23 cellular contexts compared by ENCODE assay signal in genomic region chr6:162846723-162847122, GRCh38.
DNase-seq lines count a peak whose midpoint lies in the region; ATAC-seq, FAIRE-seq and TF ChIP-seq lines count a peak whose summit lies in the region.
"Had no signal": no experiment of that assay in that cellular context is flagged by ENCODE, and none has a peak within 500 bp of the region (broad histone marks: within the 10 kb centered on the region; RNA-seq: fewer than 3 reads in every experiment).

No MANE protein-coding gene starts in this region.

- intact Hi-C loops in K562 (cut with micrococcal nuclease) (no loop called here), aorta (cut with DNase I) (no loop called here)

- no peaks in the 10 kb centered on the region for H3K4me1 Mint-ChIP-seq in stimulated activated effector memory CD8-positive, alpha-beta T cell treated with anti-CD3 and anti-CD28 coated beads, Interleukin-12 subunit alpha, Interleukin-12 subunit beta, amount 100 ng/mL, for 72 hours
- H3K4me1 Mint-ChIP-seq: CD4-positive, CD25-positive, alpha-beta regulatory T cell; CD8-positive, alpha-beta memory T cell had no signal

- H3K4me1 ChIP-seq in K562 (replicated peaks in 1 of 2; ENCODE audit: control insufficient read depth in 2 of 2, insufficient read depth in 2 of 2, low read length in 2 of 2): no peaks in the 10 kb centered on the region
- H3K4me1 ChIP-seq in aorta (ENCODE audit: control insufficient read depth in 1 of 2, insufficient read depth in 2 of 2, low read length in 2 of 2): no peaks in the 10 kb centered on the region

- in situ Hi-C loops in K562 (cut with MboI): no loop called here

- ATAC-seq in K562: no peak
- ATAC-seq in stimulated activated effector memory CD8-positive, alpha-beta T cell treated with anti-CD3 and anti-CD28 coated beads, Interleukin-12 subunit alpha, Interleukin-12 subunit beta, amount 100 ng/mL, for 72 hours: peak; percentile 31
- peak; percentile 15 for ATAC-seq in aorta (ENCODE audit: low FRiP score)
- no peak for ATAC-seq in HG02763 (IDR thresholded peaks at IDR 0.05; ENCODE audit: unreplicated experiment)
- ATAC-seq: GM12878 had no signal

- H3K9ac ChIP-seq in K562 (ENCODE audit: insufficient read depth in 1 of 2, low read depth in 2 of 2, low read length in 2 of 2): no peak overlapping the region

- no peaks in the 10 kb centered on the region for H3K36me3 Mint-ChIP-seq in stimulated activated effector memory CD8-positive, alpha-beta T cell treated with anti-CD3 and anti-CD28 coated beads, Interleukin-12 subunit alpha, Interleukin-12 subunit beta, amount 100 ng/mL, for 72 hours
- H3K36me3 Mint-ChIP-seq: CD4-positive, CD25-positive, alpha-beta regulatory T cell; CD8-positive, alpha-beta memory T cell had no signal

- H3K4me2 ChIP-seq in K562 (ENCODE audit: insufficient read depth, low read length): no peak overlapping the region

- no peak for TF ChIP-seq CTCF in K562 (IDR thresholded peaks at IDR 0.05 in 2 of 3, conservative IDR thresholded peaks at IDR 0.05 in 1 of 3; ENCODE audit: insufficient read depth in 2 of 3, low read depth in 1 of 3, low read length in 3 of 3)

- H3K27ac Mint-ChIP-seq in stimulated activated effector memory CD8-positive, alpha-beta T cell treated with anti-CD3 and anti-CD28 coated beads, Interleukin-12 subunit alpha, Interleukin-12 subunit beta, amount 100 ng/mL, for 72 hours: no peak overlapping the region
- H3K27ac Mint-ChIP-seq: CD4-positive, CD25-positive, alpha-beta regulatory T cell; CD8-positive, alpha-beta memory T cell had no signal

- DNase-seq in HTR-8/SVneo (ENCODE audit: insufficient read length, low spot score): no peak
- DNase-seq in K562 (ENCODE audit: extremely low read depth in 1 of 4, low spot score in 3 of 4): no peak
- DNase-seq in stimulated activated effector memory CD8-positive, alpha-beta T cell treated with anti-CD3 and anti-CD28 coated beads, Interleukin-12 subunit alpha, Interleukin-12 subunit beta, amount 100 ng/mL, for 72 hours (ENCODE audit: low spot score in 2 of 2): no peak
- no peak for DNase-seq in aorta
- DNase-seq in NCI-H226: no peak
- DNase-seq in NCI-H526 treated with DMSO at 0.1 percent for 48 hours (lab: John Stamatoyannopoulos, UW): no peak
- DNase-seq: ACHN; BE2C; C1 segment of cervical spinal cord; CD4-positive, CD25-positive, alpha-beta regulatory T cell; CD8-positive, alpha-beta memory T cell; COR-L47; DMS 273 treated with DMSO at 0.1 percent for 48 hours; DMS53; DND-41; EL; HCEC 1CT; IMR-90; KBM-7 had no signal

- FAIRE-seq in HTR-8/SVneo (lab: Jason Lieb, UNC): peak; percentile 13
- no peak for FAIRE-seq in K562 (lab: Jason Lieb, UNC)
- FAIRE-seq: A204.1, GM12878, GM19239 had no signal

- WGBS in K562 (ENCODE audit: insufficient coverage, low coverage, missing lambda C conversion rate): 0% methylated on average over 6 of the region's 6 CpGs
- 95 to 97% methylated on average over 6 of the region's 6 CpGs for WGBS in aorta, 2 donors

- H3K4me3 ChIP-seq in K562 (no peak overlapping the region), aorta (ENCODE audit: low read length in 2 of 2) (no peak overlapping the region)
- H3K4me3 ChIP-seq: GM12878 had no signal

- no TSS peak for BruUV-seq in K562 (replicated peaks; lab: Mats Ljungman, UMichigan)

- no peaks in the 10 kb centered on the region for H4K20me1 ChIP-seq in K562 (replicated peaks; ENCODE audit: control insufficient read depth, insufficient read depth, low read length)

- H3K27ac ChIP-seq in K562 (ENCODE audit: extremely low read depth, low read depth, low read length): no peak overlapping the region
- no peak overlapping the region for H3K27ac ChIP-seq in aorta (ENCODE audit: low read depth in 1 of 2, low read length in 2 of 2)

- no peak for TF ChIP-seq EP300 in K562 (IDR thresholded peaks at IDR 0.05; ENCODE audit: low read length)

- TF ChIP-seq POLR2A in K562 (conservative IDR thresholded peaks at IDR 0.05): no peak

- H3K36me3 ChIP-seq in K562 (ENCODE audit: control insufficient read depth, insufficient read depth, low read length): no peaks in the 10 kb centered on the region
- no peaks in the 10 kb centered on the region for H3K36me3 ChIP-seq in aorta (ENCODE audit: control insufficient read depth in 1 of 2, insufficient read depth in 2 of 2, low read length in 1 of 2)
- H3K36me3 ChIP-seq: BE2C had no signal

- H3K27me3 ChIP-seq in K562 (ENCODE audit: control insufficient read depth in 2 of 2, insufficient read depth in 2 of 2, low read length in 2 of 2): no peaks in the 10 kb centered on the region
- no peaks in the 10 kb centered on the region for H3K27me3 ChIP-seq in aorta (ENCODE audit: control insufficient read depth in 1 of 2, insufficient read depth in 2 of 2, low read length in 1 of 2)
- H3K27me3 ChIP-seq: BE2C had no signal

- H3K9me3 Mint-ChIP-seq in stimulated activated effector memory CD8-positive, alpha-beta T cell treated with anti-CD3 and anti-CD28 coated beads, Interleukin-12 subunit alpha, Interleukin-12 subunit beta, amount 100 ng/mL, for 72 hours: no peaks in the 10 kb centered on the region

- CTCF ChIA-PET in K562 (lab: Yijun Ruan, JAX; ENCODE audit: low intra/inter-chr PET ratio): no interaction called here

- no peak overlapping the region for H2AFZ ChIP-seq in K562 (ENCODE audit: low read depth, low read length)

- H3K4me3 Mint-ChIP-seq in stimulated activated effector memory CD8-positive, alpha-beta T cell treated with anti-CD3 and anti-CD28 coated beads, Interleukin-12 subunit alpha, Interleukin-12 subunit beta, amount 100 ng/mL, for 72 hours: no peak overlapping the region
- H3K4me3 Mint-ChIP-seq: CD4-positive, CD25-positive, alpha-beta regulatory T cell; CD8-positive, alpha-beta memory T cell had no signal

- no peaks in the 10 kb centered on the region for H3K79me2 ChIP-seq in K562 (ENCODE audit: control insufficient read depth, insufficient read depth, low read length)

- no peaks in the 10 kb centered on the region for H3K9me1 ChIP-seq in K562 (ENCODE audit: control insufficient read depth, insufficient read depth, low read length)

- POLR2A ChIA-PET in K562 (lab: Yijun Ruan, JAX): no interaction called here

- H3K9me3 ChIP-seq in K562 (replicated peaks; ENCODE audit: control insufficient read depth, insufficient read depth, low read depth, low read length): no peaks in the 10 kb centered on the region
- no peaks in the 10 kb centered on the region for H3K9me3 ChIP-seq in aorta (ENCODE audit: control insufficient read depth, low read length)
- H3K9me3 ChIP-seq: BE2C had no signal

- TF ChIP-seq RAD21 in K562 (CRISPR knock-in tag; conservative IDR thresholded peaks at IDR 0.05 in 1 of 2, IDR thresholded peaks at IDR 0.05 in 1 of 2): no peak

TF ChIP-seq in K562, 482 proteins besides CTCF, POLR2A, EP300 and RAD21:
- TF ChIP-seq ZNF263 (CRISPR knock-in tag; IDR thresholded peaks at IDR 0.05; ENCODE audit: borderline replicate concordance) (peak; percentile 70), ARID4B (CRISPR knock-in tag; IDR thresholded peaks at IDR 0.05) (no peak)

Comparison
In these comparisons a context has a peak if more than half of its experiments do, and no peak if none do; other contexts are left out.
1. ATAC-seq: peak in stimulated activated effector memory CD8-positive, alpha-beta T cell treated with anti-CD3 and anti-CD28 coated beads, Interleukin-12 subunit alpha, Interleukin-12 subunit beta, amount 100 ng/mL, for 72 hours (single experiment) and aorta (single experiment); none in K562 (single experiment) and HG02763 (single experiment).